ENCODE assay signal across 8 cellular contexts in genomic region chr12:94545937-94546771, GRCh38.
DNase-seq lines count a peak whose midpoint lies in the region; ATAC-seq and TF ChIP-seq lines count a peak whose summit lies in the region.

No MANE protein-coding gene starts in this region.

- DNase-seq in activated naive CD4-positive, alpha-beta T cell treated with anti-CD3 and anti-CD28 coated beads for 36 hours: peak; percentile 13
- DNase-seq in activated naive CD4-positive, alpha-beta T cell treated with anti-CD3 and anti-CD28 coated beads, Interleukin-2, amount 10 ng/mL, durations not matched to agents 7 days and 5 days: no peak
- DNase-seq in SK-N-MC (ENCODE audit: low read depth, low spot score) (peak; percentile 10), fibroblast of mammary gland (ENCODE audit: low read depth) (peak; percentile 77), NOMO-1 treated with DMSO at 0.1 percent for 48 hours (lab: John Stamatoyannopoulos, UW; ENCODE audit: unreplicated experiment) (no peak)
- no peak for DNase-seq in natural killer cell treated with Interleukin-12 subunit alpha and Interleukin-12 subunit beta and Interleukin-15 and Interleukin-18, amount 100 ng/mL, for 72 hours (ENCODE audit: low spot score)
- DNase-seq in activated T-cell treated with anti-CD3 and anti-CD28 coated beads, Interleukin-2, amount 50 U/mL, for 1 hour: no peak

- H3K4me1 Mint-ChIP-seq in activated naive CD4-positive, alpha-beta T cell treated with anti-CD3 and anti-CD28 coated beads for 36 hours (ENCODE audit: low read depth): no peaks in the 10 kb centered on the region
- H3K4me1 Mint-ChIP-seq in activated naive CD4-positive, alpha-beta T cell treated with anti-CD3 and anti-CD28 coated beads, Interleukin-2, amount 10 ng/mL, durations not matched to agents 7 days and 5 days: no peaks in the 10 kb centered on the region
- peaks cover 10 to 12% of the 10 kb centered on the region in 2 donors for H3K4me1 Mint-ChIP-seq in natural killer cell treated with Interleukin-12 subunit alpha and Interleukin-12 subunit beta and Interleukin-15 and Interleukin-18, amount 100 ng/mL, for 72 hours (ENCODE audit: low read depth in 2 of 2)

- peaks cover 29% of the 10 kb centered on the region for H3K9me3 Mint-ChIP-seq in activated naive CD4-positive, alpha-beta T cell treated with anti-CD3 and anti-CD28 coated beads for 36 hours
- peaks cover 36% of the 10 kb centered on the region for H3K9me3 Mint-ChIP-seq in activated naive CD4-positive, alpha-beta T cell treated with anti-CD3 and anti-CD28 coated beads, Interleukin-2, amount 10 ng/mL, durations not matched to agents 7 days and 5 days
- peaks cover 4% of the 10 kb centered on the region for H3K9me3 Mint-ChIP-seq in natural killer cell treated with Interleukin-12 subunit alpha and Interleukin-12 subunit beta and Interleukin-15 and Interleukin-18, amount 100 ng/mL, for 72 hours

- H3K27ac ChIP-seq in SK-N-MC: no peak overlapping the region

- CTCF ChIA-PET in activated naive CD4-positive, alpha-beta T cell treated with anti-CD3 and anti-CD28 coated beads for 36 hours (lab: Charles Lee): interaction anchor here (0.7 kb wide), 2 partner anchors 329 to 418 kb away, joined by 3 read pairs; no protein-coding TSS in a partner anchor
- CTCF ChIA-PET in activated naive CD4-positive, alpha-beta T cell treated with anti-CD3 and anti-CD28 coated beads, Interleukin-2, amount 10 ng/mL, durations not matched to agents 7 days and 5 days (lab: Charles Lee): interaction anchor here (0.6 to 1.5 kb wide), 2 partner anchors 168 to 218 kb away, joined by 3 read pairs; no protein-coding TSS in a partner anchor

- H3K27me3 Mint-ChIP-seq in activated naive CD4-positive, alpha-beta T cell treated with anti-CD3 and anti-CD28 coated beads for 36 hours (ENCODE audit: low read depth): no peaks in the 10 kb centered on the region
- peaks cover 14% of the 10 kb centered on the region for H3K27me3 Mint-ChIP-seq in activated naive CD4-positive, alpha-beta T cell treated with anti-CD3 and anti-CD28 coated beads, Interleukin-2, amount 10 ng/mL, durations not matched to agents 7 days and 5 days
- peaks cover 0 to 2% of the 10 kb centered on the region in 2 donors for H3K27me3 Mint-ChIP-seq in natural killer cell treated with Interleukin-12 subunit alpha and Interleukin-12 subunit beta and Interleukin-15 and Interleukin-18, amount 100 ng/mL, for 72 hours

- no peaks in the 10 kb centered on the region for H3K9me3 ChIP-seq in SK-N-MC (ENCODE audit: low read depth, low read length)

- no peak overlapping the region for H3K4me3 Mint-ChIP-seq in activated naive CD4-positive, alpha-beta T cell treated with anti-CD3 and anti-CD28 coated beads for 36 hours
- H3K4me3 Mint-ChIP-seq in activated naive CD4-positive, alpha-beta T cell treated with anti-CD3 and anti-CD28 coated beads, Interleukin-2, amount 10 ng/mL, durations not matched to agents 7 days and 5 days: no peak overlapping the region
- H3K4me3 Mint-ChIP-seq in natural killer cell treated with Interleukin-12 subunit alpha and Interleukin-12 subunit beta and Interleukin-15 and Interleukin-18, amount 100 ng/mL, for 72 hours: no peak overlapping the region

- H3K36me3 Mint-ChIP-seq in activated naive CD4-positive, alpha-beta T cell treated with anti-CD3 and anti-CD28 coated beads for 36 hours (ENCODE audit: low read depth): peaks cover 9% of the 10 kb centered on the region
- H3K36me3 Mint-ChIP-seq in activated naive CD4-positive, alpha-beta T cell treated with anti-CD3 and anti-CD28 coated beads, Interleukin-2, amount 10 ng/mL, durations not matched to agents 7 days and 5 days: peaks cover 11% of the 10 kb centered on the region
- H3K36me3 Mint-ChIP-seq in natural killer cell treated with Interleukin-12 subunit alpha and Interleukin-12 subunit beta and Interleukin-15 and Interleukin-18, amount 100 ng/mL, for 72 hours: peaks cover 12% of the 10 kb centered on the region

- intact Hi-C loops in activated naive CD4-positive, alpha-beta T cell treated with anti-CD3 and anti-CD28 coated beads for 36 hours (cut with micrococcal nuclease): no loop called here

- H3K36me3 ChIP-seq in SK-N-MC (ENCODE audit: insufficient read depth, low read length): no peaks in the 10 kb centered on the region

- H3K4me3 ChIP-seq in SK-N-MC (no peak overlapping the region), fibroblast of mammary gland (ENCODE audit: control insufficient read depth, low read depth, low read length) (no peak overlapping the region)

- ATAC-seq in HG03521 (IDR thresholded peaks at IDR 0.05; ENCODE audit: unreplicated experiment): peak; percentile 72
- peak; percentile 68 to 76 for ATAC-seq in natural killer cell treated with Interleukin-12 subunit alpha and Interleukin-12 subunit beta and Interleukin-15 and Interleukin-18, amount 100 ng/mL, for 72 hours

- TF ChIP-seq CTCF in fibroblast of mammary gland (conservative IDR thresholded peaks at IDR 0.05; ENCODE audit: control insufficient read depth, insufficient read depth, low read depth, low read length): peak; percentile 89

- H3K9ac ChIP-seq in SK-N-MC (ENCODE audit: insufficient read length): no peak overlapping the region

- H3K27ac Mint-ChIP-seq in activated naive CD4-positive, alpha-beta T cell treated with anti-CD3 and anti-CD28 coated beads for 36 hours: no peak overlapping the region
- no peak overlapping the region for H3K27ac Mint-ChIP-seq in activated naive CD4-positive, alpha-beta T cell treated with anti-CD3 and anti-CD28 coated beads, Interleukin-2, amount 10 ng/mL, durations not matched to agents 7 days and 5 days
- no peak overlapping the region for H3K27ac Mint-ChIP-seq in natural killer cell treated with Interleukin-12 subunit alpha and Interleukin-12 subunit beta and Interleukin-15 and Interleukin-18, amount 100 ng/mL, for 72 hours

Comparison
In these comparisons a context has a peak if more than half of its experiments do, and no peak if none do; other contexts are left out.
1. DNase-seq: peak in activated naive CD4-positive, alpha-beta T cell treated with anti-CD3 and anti-CD28 coated beads for 36 hours (single experiment), SK-N-MC (single experiment) and fibroblast of mammary gland (single experiment); none in activated naive CD4-positive, alpha-beta T cell treated with anti-CD3 and anti-CD28 coated beads, Interleukin-2, amount 10 ng/mL, durations not matched to agents 7 days and 5 days (single experiment), natural killer cell treated with Interleukin-12 subunit alpha and Interleukin-12 subunit beta and Interleukin-15 and Interleukin-18, amount 100 ng/mL, for 72 hours (single experiment), NOMO-1 treated with DMSO at 0.1 percent for 48 hours (single experiment) and activated T-cell treated with anti-CD3 and anti-CD28 coated beads, Interleukin-2, amount 50 U/mL, for 1 hour (single experiment).